8 cellular contexts compared by ENCODE assay signal in the genomic region with DNA sequence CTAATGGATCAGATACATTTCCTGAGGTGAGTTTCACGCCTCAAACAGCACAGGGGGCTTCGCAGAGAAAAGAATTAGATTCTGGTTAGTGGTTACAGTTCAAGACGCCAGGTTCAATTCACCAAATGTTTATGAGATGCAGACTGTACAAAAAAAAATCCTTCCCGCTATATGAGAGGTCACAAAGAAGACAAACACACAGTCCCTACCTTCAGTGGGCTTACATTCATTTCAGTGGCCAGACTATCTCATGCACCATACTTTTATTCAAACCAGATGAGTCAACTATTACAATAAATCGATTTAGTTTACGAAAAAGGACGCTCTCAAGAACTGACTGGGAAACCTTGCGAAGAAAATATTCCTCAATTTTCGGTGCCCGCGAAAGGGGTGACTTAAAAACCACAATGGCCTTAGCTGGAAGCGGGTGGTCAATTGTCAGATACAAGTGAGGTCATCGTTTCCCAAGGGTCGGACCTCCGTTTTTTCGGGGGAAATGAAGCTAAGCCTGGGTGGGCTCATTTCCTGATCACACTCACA. TPM values are rescaled to one million over a fixed set of nuclear protein-coding genes. Genes with fewer than 3 reads are reported as not detected.
DNase-seq lines count a peak whose midpoint lies in the region; TF ChIP-seq lines count a peak whose summit lies in the region.

No MANE protein-coding gene starts in this region.

- peak overlapping the region; percentile 78 to 93 for H3K4me3 ChIP-seq in ascending aorta
- H3K4me3 ChIP-seq in liver (ENCODE audit: low read depth in 1 of 3, low read length in 3 of 3) = peak overlapping the region; percentile 74 to 94 (median 74)
- H3K4me3 ChIP-seq in thymus (ENCODE audit: low read length) = peak overlapping the region; percentile 79

- H3K27me3 ChIP-seq in ascending aorta (no peaks in the 10 kb centered on the region), liver (ENCODE audit: control insufficient read depth in 4 of 4, insufficient read depth in 4 of 4, low read length in 3 of 4) (no peaks in the 10 kb centered on the region), thymus (ENCODE audit: control insufficient read depth, insufficient read depth) (no peaks in the 10 kb centered on the region)

- intact Hi-C loops in ascending aorta (cut with DNase I) = loop anchor here (5.0 kb wide), 1 partner anchor 219 kb away; the partner anchor contains the start of gene CAPN7

- H3K9ac ChIP-seq in liver (ENCODE audit: low read depth in 1 of 2, low read length in 2 of 2) = peak overlapping the region in 1 of 2 donors; percentile 59

- peak overlapping the region; percentile 88 for H3K4me3 Mint-ChIP-seq in activated T-cell treated with anti-CD3 and anti-CD28 coated beads, Interleukin-2, amount 50 U/mL, for 24 hours

- 48% methylated on average over 16 of the region's 16 CpGs for WGBS in liver
- WGBS in thymus = 53% methylated on average over 16 of the region's 16 CpGs

- no peak for TF ChIP-seq RAD21 in liver (IDR thresholded peaks at IDR 0.05)

- DNase-seq in activated T-cell treated with anti-CD3 and anti-CD28 coated beads, Interleukin-2, amount 50 U/mL, for 24 hours = no peak
- DNase-seq in activated T-cell treated with anti-CD3 and anti-CD28 coated beads for 4 hours (no peak), ascending aorta (ENCODE audit: low spot score in 2 of 2) (no peak), glomerular visceral epithelial cell (ENCODE audit: extremely low spot score) (no peak), anterior cingulate cortex (lab: John Stamatoyannopoulos, UW) (no peak)
- DNase-seq in stimulated activated CD4-positive, alpha-beta T cell treated with anti-CD3 and anti-CD28 coated beads, Interleukin-4, amount 100 ng/mL, for 24 hours = no peak

- peaks cover 7 to 29% of the 10 kb centered on the region in 2 donors for H3K36me3 ChIP-seq in ascending aorta
- peaks cover 0 to 18% (median 10%) of the 10 kb centered on the region in 4 donors for H3K36me3 ChIP-seq in liver (ENCODE audit: control insufficient read depth in 4 of 4, insufficient read depth in 3 of 4, low read depth in 1 of 4, low read length in 3 of 4)
- H3K36me3 ChIP-seq in thymus (ENCODE audit: control insufficient read depth, insufficient read depth) = peaks cover 18% of the 10 kb centered on the region

- peaks cover 50% of the 10 kb centered on the region for H3K4me1 Mint-ChIP-seq in activated T-cell treated with anti-CD3 and anti-CD28 coated beads, Interleukin-2, amount 50 U/mL, for 24 hours (ENCODE audit: low read depth)

- peak overlapping the region; percentile 98 for H3K27ac Mint-ChIP-seq in activated T-cell treated with anti-CD3 and anti-CD28 coated beads, Interleukin-2, amount 50 U/mL, for 24 hours

- TF ChIP-seq CTCF in ascending aorta (IDR thresholded peaks at IDR 0.05) (no peak), liver (IDR thresholded peaks at IDR 0.05; ENCODE audit: low read depth, low read length, missing input control) (no peak)

- peaks cover 4% of the 10 kb centered on the region for H3K9me3 Mint-ChIP-seq in activated T-cell treated with anti-CD3 and anti-CD28 coated beads, Interleukin-2, amount 50 U/mL, for 24 hours

- no peaks in the 10 kb centered on the region for H3K9me3 ChIP-seq in ascending aorta
- H3K9me3 ChIP-seq in liver (ENCODE audit: control insufficient read depth in 4 of 4, low read length in 3 of 4) = no peaks in the 10 kb centered on the region
- no peaks in the 10 kb centered on the region for H3K9me3 ChIP-seq in thymus (ENCODE audit: control insufficient read depth)

- H3K4me1 ChIP-seq in ascending aorta (peaks cover 5 to 10% of the 10 kb centered on the region in 2 donors), liver (ENCODE audit: control insufficient read depth in 4 of 4, insufficient read depth in 4 of 4, low read length in 3 of 4) (peaks cover 0 to 50% (median 34%) of the 10 kb centered on the region in 4 donors), thymus (ENCODE audit: control insufficient read depth, insufficient read depth, low read length) (peaks cover 21% of the 10 kb centered on the region)

- H3K27ac ChIP-seq in ascending aorta (peak overlapping the region; percentile 86 to 90), liver (ENCODE audit: low read depth in 1 of 2, low read length in 2 of 2) (peak overlapping the region in 1 of 2 donors; percentile 87), thymus (ENCODE audit: low read depth) (no peak overlapping the region)

- H3K36me3 Mint-ChIP-seq in activated T-cell treated with anti-CD3 and anti-CD28 coated beads, Interleukin-2, amount 50 U/mL, for 24 hours (ENCODE audit: low read depth) = peaks cover 87% of the 10 kb centered on the region

- H3K27me3 Mint-ChIP-seq in activated T-cell treated with anti-CD3 and anti-CD28 coated beads, Interleukin-2, amount 50 U/mL, for 24 hours = no peaks in the 10 kb centered on the region

TF ChIP-seq in liver, 16 proteins besides CTCF, POLR2A, EP300 and RAD21:
- TF ChIP-seq FOXA2 (IDR thresholded peaks at IDR 0.05) = no peak
- TF ChIP-seq, protein P1, sequence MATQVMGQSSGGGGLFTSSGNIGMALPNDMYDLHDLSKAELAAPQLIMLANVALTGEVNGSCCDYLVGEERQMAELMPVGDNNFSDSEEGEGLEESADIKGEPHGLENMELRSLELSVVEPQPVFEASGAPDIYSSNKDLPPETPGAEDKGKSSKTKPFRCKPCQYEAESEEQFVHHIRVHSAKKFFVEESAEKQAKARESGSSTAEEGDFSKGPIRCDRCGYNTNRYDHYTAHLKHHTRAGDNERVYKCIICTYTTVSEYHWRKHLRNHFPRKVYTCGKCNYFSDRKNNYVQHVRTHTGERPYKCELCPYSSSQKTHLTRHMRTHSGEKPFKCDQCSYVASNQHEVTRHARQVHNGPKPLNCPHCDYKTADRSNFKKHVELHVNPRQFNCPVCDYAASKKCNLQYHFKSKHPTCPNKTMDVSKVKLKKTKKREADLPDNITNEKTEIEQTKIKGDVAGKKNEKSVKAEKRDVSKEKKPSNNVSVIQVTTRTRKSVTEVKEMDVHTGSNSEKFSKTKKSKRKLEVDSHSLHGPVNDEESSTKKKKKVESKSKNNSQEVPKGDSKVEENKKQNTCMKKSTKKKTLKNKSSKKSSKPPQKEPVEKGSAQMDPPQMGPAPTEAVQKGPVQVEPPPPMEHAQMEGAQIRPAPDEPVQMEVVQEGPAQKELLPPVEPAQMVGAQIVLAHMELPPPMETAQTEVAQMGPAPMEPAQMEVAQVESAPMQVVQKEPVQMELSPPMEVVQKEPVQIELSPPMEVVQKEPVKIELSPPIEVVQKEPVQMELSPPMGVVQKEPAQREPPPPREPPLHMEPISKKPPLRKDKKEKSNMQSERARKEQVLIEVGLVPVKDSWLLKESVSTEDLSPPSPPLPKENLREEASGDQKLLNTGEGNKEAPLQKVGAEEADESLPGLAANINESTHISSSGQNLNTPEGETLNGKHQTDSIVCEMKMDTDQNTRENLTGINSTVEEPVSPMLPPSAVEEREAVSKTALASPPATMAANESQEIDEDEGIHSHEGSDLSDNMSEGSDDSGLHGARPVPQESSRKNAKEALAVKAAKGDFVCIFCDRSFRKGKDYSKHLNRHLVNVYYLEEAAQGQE (IDR thresholded peaks at IDR 0.05) = no peak

RNA-seq across cellular contexts. Expression of gene METTL6, which starts 0.7 kb away (rescaled TPM):
- total RNA-seq in ascending aorta (8.0 TPM), liver (1 to 10 TPM; 8.7 to 9.1 TPM)
- polyA plus RNA-seq in liver (1 to 10 TPM; 2.0 to 3.1 TPM), thymus (16.7 TPM)

RNA-seq across cellular contexts. Expression of gene EAF1, which starts 0.7 kb away (rescaled TPM):
- total RNA-seq in ascending aorta = 5.2 TPM
- total RNA-seq in liver = 10 to 100 TPM; 12.6 to 15.0 TPM
- polyA plus RNA-seq in liver = 10 to 100 TPM in 1 of 2 donors, 1 to 10 TPM in 1; 4.6 to 10.2 TPM
- 7.1 TPM for polyA plus RNA-seq in thymus
